18 cellular contexts compared by ENCODE assay signal in the genomic region with DNA sequence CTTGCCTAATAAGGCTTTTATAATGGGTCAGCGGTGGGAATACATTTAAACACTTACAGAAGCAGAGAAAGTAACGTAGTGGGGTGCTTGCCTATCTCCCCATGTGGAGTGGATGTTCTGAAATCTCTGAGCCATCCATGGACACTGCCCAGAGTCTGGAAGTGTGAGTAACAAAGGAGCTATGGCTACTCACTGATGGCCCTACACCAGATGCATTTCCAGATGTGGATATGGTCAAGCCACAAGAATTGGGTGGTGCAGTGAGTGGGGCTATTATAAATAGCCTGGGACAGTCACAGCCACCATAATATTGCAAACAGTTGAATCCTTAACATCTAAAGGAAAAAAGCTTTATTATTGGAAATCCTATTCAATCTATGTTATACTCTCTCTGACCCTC.
DNase-seq lines count a peak whose midpoint lies in the region; ATAC-seq and TF ChIP-seq lines count a peak whose summit lies in the region.
"Had no signal": no experiment of that assay in that cellular context is flagged by ENCODE, and none has a peak within 500 bp of the region (broad histone marks: within the 10 kb centered on the region; RNA-seq: fewer than 3 reads in every experiment).

No MANE protein-coding gene starts in this region.

- no peaks in the 10 kb centered on the region for H4K20me1 ChIP-seq in osteoblast (ENCODE audit: insufficient read depth, low read length)

- H3K4me3 ChIP-seq in osteoblast (ENCODE audit: insufficient read depth, low read length) = no peak overlapping the region
- H3K4me3 ChIP-seq: A549 had no signal

- H3K36me3 ChIP-seq in osteoblast (ENCODE audit: insufficient read depth, low read length) = no peaks in the 10 kb centered on the region
- H3K36me3 ChIP-seq: BE2C had no signal

- H2AFZ ChIP-seq in osteoblast (ENCODE audit: low read length) = no peak overlapping the region

- H3K79me2 ChIP-seq in osteoblast (ENCODE audit: insufficient read depth, low read length) = no peaks in the 10 kb centered on the region

- peaks cover 12% of the 10 kb centered on the region for H3K27me3 ChIP-seq in osteoblast (ENCODE audit: insufficient read depth, low read length)

- no peak for TF ChIP-seq CTCF in osteoblast (IDR thresholded peaks at IDR 0.05; ENCODE audit: extremely low read depth, low read depth, low read length)

- peaks cover 16% of the 10 kb centered on the region for H3K4me1 ChIP-seq in osteoblast (ENCODE audit: insufficient read depth, low read length)
- H3K4me1 ChIP-seq: BE2C had no signal

- no peak for ATAC-seq in GM21526 (IDR thresholded peaks at IDR 0.05; ENCODE audit: low FRiP score, unreplicated experiment)
- ATAC-seq: A549; CD8-positive, alpha-beta T cell; HCT116 had no signal

- no peaks in the 10 kb centered on the region for H3K9me3 ChIP-seq in osteoblast (ENCODE audit: low read depth, low read length)
- H3K9me3 ChIP-seq: A549, BE2C had no signal

- DNase-seq in AG20443 (ENCODE audit: low spot score) (peak; percentile 83), HCEC 1CT (peak; percentile 34), epidermal melanocyte (ENCODE audit: insufficient read length, low spot score) (peak; percentile 30), osteoblast (ENCODE audit: insufficient read length, low spot score, missing footprints) (peak; percentile 44), NCI-H2081 treated with DMSO at 0.1 percent for 48 hours (lab: John Stamatoyannopoulos, UW) (no peak), activated gamma-delta T cell (lab: John Stamatoyannopoulos, UW) (no peak)
- DNase-seq: BE2C; CD8-positive, alpha-beta T cell; DND-41; KBM-7; NCI-H1092; NCI-H1694; NCI-H345; NCI-H526 treated with DMSO at 0.1 percent for 48 hours had no signal

- no peak overlapping the region for H3K27ac ChIP-seq in osteoblast (ENCODE audit: low read depth, low read length)
- H3K27ac ChIP-seq: A549, HL-60 had no signal

- no peak overlapping the region for H3K4me2 ChIP-seq in osteoblast (ENCODE audit: insufficient read depth, low read length)
- H3K4me2 ChIP-seq: A549 had no signal

Comparison
In these comparisons a context has a peak if more than half of its experiments do, and no peak if none do; other contexts are left out.
1. DNase-seq: peak in AG20443 (single experiment), HCEC 1CT (single experiment), epidermal melanocyte (single experiment) and osteoblast (single experiment); none in NCI-H2081 treated with DMSO at 0.1 percent for 48 hours (single experiment) and activated gamma-delta T cell (single experiment).